In genomic region chr6:15255481-15256414, GRCh38 we compare ENCODE assay signal across 10 cellular contexts. TPM values are rescaled to one million over a fixed set of nuclear protein-coding genes. Genes with fewer than 3 reads are reported as not detected.
DNase-seq lines count a peak whose midpoint lies in the region; ATAC-seq, FAIRE-seq and TF ChIP-seq lines count a peak whose summit lies in the region.
"Had no signal": no experiment of that assay in that cellular context is flagged by ENCODE, and none has a peak within 500 bp of the region (broad histone marks: within the 10 kb centered on the region; RNA-seq: fewer than 3 reads in every experiment).

No MANE protein-coding gene starts in this region.

- H3K27me3 ChIP-seq in HepG2 (ENCODE audit: control insufficient read depth in 1 of 2, insufficient read depth in 2 of 2, low read length in 2 of 2): no peaks in the 10 kb centered on the region
- H3K27me3 ChIP-seq in HAP-1 (ENCODE audit: low read depth): no peaks in the 10 kb centered on the region

- peaks cover 94% of the 10 kb centered on the region for H3K79me2 ChIP-seq in HepG2 (ENCODE audit: insufficient read depth, low read length)

- no peak for TF ChIP-seq POLR2A in GM18505 (IDR thresholded peaks at IDR 0.05; ENCODE audit: borderline replicate concordance, extremely low read depth, insufficient read depth, insufficient read length)
- TF ChIP-seq POLR2A in HepG2 (IDR thresholded peaks at IDR 0.05; ENCODE audit: insufficient read depth in 1 of 2, low read depth in 2 of 2, low read length in 2 of 2): no peak

- H2AFZ ChIP-seq in HepG2 (ENCODE audit: low read length): no peak overlapping the region

- TF ChIP-seq RAD21 in HepG2 (CRISPR knock-in tag; IDR thresholded peaks at IDR 0.05): no peak

- no peak overlapping the region for H3K4me2 ChIP-seq in HepG2 (ENCODE audit: low read depth, low read length)

- H3K4me3 ChIP-seq in HepG2 (replicated peaks in 1 of 3; ENCODE audit: insufficient read depth in 1 of 3, low read depth in 2 of 3, low read length in 3 of 3): no peak overlapping the region
- H3K4me3 ChIP-seq in HAP-1: no peak overlapping the region
- H3K4me3 ChIP-seq: thoracic aorta had no signal

- H4K20me1 ChIP-seq in HepG2 (ENCODE audit: insufficient read depth, low read length): peaks cover 6% of the 10 kb centered on the region; the same call in 1 of the 2 replicates

- H3K4me1 ChIP-seq in HepG2 (ENCODE audit: insufficient read depth, low read length): peaks cover 26% of the 10 kb centered on the region; the same call in 1 of the 2 replicates
- H3K4me1 ChIP-seq in HAP-1: peaks cover 56% of the 10 kb centered on the region

- DNase-seq in NAMALWA (ENCODE audit: low spot score) (peak; percentile 88), HepG2 (ENCODE audit: low spot score) (no peak), COR-L47 (lab: John Stamatoyannopoulos, UW) (no peak), HAP-1 (ENCODE audit: low spot score in 2 of 2) (no peak), DMS114 treated with DMSO at 0.1 percent for 48 hours (lab: John Stamatoyannopoulos, UW; ENCODE audit: unreplicated experiment) (no peak)
- DNase-seq: left cardiac atrium had no signal

- intact Hi-C loops in HepG2 (cut with micrococcal nuclease; ENCODE audit: unreplicated experiment): no loop called here

- in situ Hi-C loops in HepG2 (cut with HindIII; ENCODE audit: extremely low pct_ligation_motif_present, low pct_unique_long_range_greater_than_20kb): no loop called here
- in situ Hi-C loops in HAP-1 (cut with MboI; ENCODE audit: low sequenced_read_pairs): no loop called here

- FAIRE-seq in HepG2 (lab: Jason Lieb, UNC): no peak

- BruUV-seq in HepG2 (replicated peaks; lab: Mats Ljungman, UMichigan): no TSS peak

- no peak for TF ChIP-seq CTCF in HepG2 (CRISPR knock-in tag; IDR thresholded peaks at IDR 0.05)

- POLR2A ChIA-PET in HepG2 (lab: Yijun Ruan, JAX): no interaction called here

- peak; percentile 52 for ATAC-seq in GM18505 (IDR thresholded peaks at IDR 0.05; ENCODE audit: unreplicated experiment)
- ATAC-seq in GM21737 (IDR thresholded peaks at IDR 0.05; ENCODE audit: unreplicated experiment): peak; percentile 56
- no peak for ATAC-seq in HepG2
- no peak for ATAC-seq in HG03571 (IDR thresholded peaks at IDR 0.05; ENCODE audit: unreplicated experiment)

- WGBS in HepG2 (ENCODE audit: low lambda C conversion rate): 85% methylated on average over 5 of the region's 5 CpGs

- no peak overlapping the region for H3K27ac ChIP-seq in HepG2 (ENCODE audit: extremely low read length, insufficient read depth, low read length)
- H3K27ac ChIP-seq: thoracic aorta had no signal

- TF ChIP-seq EP300 in HepG2 (IDR thresholded peaks at IDR 0.05; ENCODE audit: low read depth in 2 of 2, low read length in 2 of 2) (no peak), HepG2 (CRISPR knock-in tag; IDR thresholded peaks at IDR 0.05; ENCODE audit: borderline replicate concordance) (no peak)

- CTCF ChIA-PET in HepG2 (lab: Yijun Ruan, JAX; ENCODE audit: low intra/inter-chr PET ratio, low total read pairs): no interaction called here

- H3K36me3 ChIP-seq in HepG2 (replicated peaks in 1 of 2; ENCODE audit: control insufficient read depth in 1 of 2, insufficient read depth in 2 of 2, low read length in 2 of 2): no peaks in the 10 kb centered on the region; a peak in 1 of 5 replicates
- H3K36me3 ChIP-seq in HAP-1 (replicated peaks): no peaks in the 10 kb centered on the region
- H3K36me3 ChIP-seq: thoracic aorta had no signal

- H3K9me3 ChIP-seq in HepG2 (ENCODE audit: low read length): no peaks in the 10 kb centered on the region
- H3K9me3 ChIP-seq in HAP-1: no peaks in the 10 kb centered on the region
- H3K9me3 ChIP-seq: thoracic aorta had no signal

- no peak overlapping the region for H3K9ac ChIP-seq in HepG2 (ENCODE audit: insufficient read depth, low read depth, low read length)

TF ChIP-seq in HepG2, 621 proteins besides CTCF, POLR2A, EP300 and RAD21 (continues in another document):
- TF ChIP-seq ATF7 (IDR thresholded peaks at IDR 0.05) (peak; percentile 44), ATF7 (CRISPR knock-in tag; IDR thresholded peaks at IDR 0.05) (no peak), MAFK (conservative IDR thresholded peaks at IDR 0.05 in 1 of 2, IDR thresholded peaks at IDR 0.05 in 1 of 2; ENCODE audit: low read length in 2 of 2) (0 out of 4 replicates have a peak, but pooled peaks of 1 of the 2 experiments have one; percentile 3), CERS6 (CRISPR knock-in tag; IDR thresholded peaks at IDR 0.05) (no peak), MAFF (IDR thresholded peaks at IDR 0.05; ENCODE audit: low read depth, low read length) (peak; percentile 18; the same call in 1 of the 2 replicates), JUN (CRISPR knock-in tag; IDR thresholded peaks at IDR 0.05) (no peak), GABPB1 (CRISPR knock-in tag; IDR thresholded peaks at IDR 0.05) (no peak), ZBTB4 (CRISPR knock-in tag; IDR thresholded peaks at IDR 0.05; ENCODE audit: borderline replicate concordance) (no peak), SRF (IDR thresholded peaks at IDR 0.05; ENCODE audit: low read depth, low read length) (no peak), FOSL1 (CRISPR knock-in tag; IDR thresholded peaks at IDR 0.05; ENCODE audit: borderline replicate concordance) (no peak), ZNF772 (CRISPR knock-in tag; IDR thresholded peaks at IDR 0.05) (no peak), TRAFD1 (CRISPR knock-in tag; IDR thresholded peaks at IDR 0.05; ENCODE audit: borderline replicate concordance) (no peak), ZNF264 (CRISPR knock-in tag; IDR thresholded peaks at IDR 0.05) (no peak)

RNA-seq across cellular contexts. Expression of gene JARID2, which starts 9.9 kb away (rescaled TPM):
- 10.0 and 10.3 TPM in 2 replicates for total RNA-seq in HepG2 (2016; rRNA removed; fragmentation: Illumina TruSeq; extraction: Trizol)
- 1.0 and 1.4 TPM in 2 replicates for total RNA-seq in HepG2 (2016; cell fraction: cytosol; rRNA removed; fragmentation: Illumina TruSeq; extraction: Trizol; ENCODE audit: low read depth)
- total RNA-seq in HepG2 (2016; cell fraction: insoluble cytoplasmic fraction; rRNA removed; fragmentation: Illumina TruSeq; extraction: Trizol): 9.6 and 10.6 TPM in 2 replicates
- 2.7 and 2.8 TPM in 2 replicates for total RNA-seq in HepG2 (2016; cell fraction: membrane; rRNA removed; fragmentation: Illumina TruSeq; extraction: Trizol)
- 10.4 and 13.0 TPM in 2 replicates for total RNA-seq in HepG2 (2016; cell fraction: nucleus; rRNA removed; fragmentation: Illumina TruSeq; extraction: Trizol)
- 7.5 TPM in 2 replicates for polyA plus RNA-seq in HepG2 (2011; rRNA removed)
- polyA plus RNA-seq in HepG2 (2011; cell fraction: cytosol; rRNA removed): 5.9 and 6.7 TPM in 2 replicates
- polyA plus RNA-seq in HepG2 (2011; cell fraction: nucleus; rRNA removed): 11.8 and 13.9 TPM in 2 replicates
- 7.9 and 9.2 TPM in 2 replicates for polyA plus RNA-seq in HepG2 (2012)
- 0.23 and 0.37 TPM in 2 replicates for polyA plus RNA-seq in HepG2 (2016; cell fraction: cytosol; fragmentation: Illumina TruSeq; extraction: Trizol; ENCODE audit: low read depth)
- 8.5 and 10.1 TPM in 2 replicates for polyA plus RNA-seq in HepG2 (2016; cell fraction: insoluble cytoplasmic fraction; fragmentation: Illumina TruSeq; extraction: Trizol; ENCODE audit: low read depth)
- 1.2 and 1.3 TPM in 2 replicates for polyA plus RNA-seq in HepG2 (2016; cell fraction: membrane; fragmentation: Illumina TruSeq; extraction: Trizol; ENCODE audit: low read depth)
- 13.6 and 14.4 TPM in 2 replicates for polyA plus RNA-seq in HepG2 (2016; cell fraction: nucleus; fragmentation: Illumina TruSeq; extraction: Trizol; ENCODE audit: insufficient read depth, low read depth)
- 8.4 and 12.4 TPM in 2 replicates for polyA minus RNA-seq in HepG2 (2011; rRNA and poly(A)+ RNA removed; ENCODE audit: low replicate concordance)
- 8.4 TPM in 2 replicates for polyA minus RNA-seq in HepG2 (2011; cell fraction: cytosol; rRNA and poly(A)+ RNA removed)
- polyA minus RNA-seq in HepG2 (2011; cell fraction: nucleus; rRNA and poly(A)+ RNA removed): 20.6 and 22.3 TPM in 2 replicates

Comparison
In these comparisons a context has a peak if more than half of its experiments do, and no peak if none do; other contexts are left out.
1. ATAC-seq: peak in GM18505 (single experiment) and GM21737 (single experiment); none in HepG2 (single experiment) and HG03571 (single experiment).